ENCODE assay signal across 8 cellular contexts in the genomic region with DNA sequence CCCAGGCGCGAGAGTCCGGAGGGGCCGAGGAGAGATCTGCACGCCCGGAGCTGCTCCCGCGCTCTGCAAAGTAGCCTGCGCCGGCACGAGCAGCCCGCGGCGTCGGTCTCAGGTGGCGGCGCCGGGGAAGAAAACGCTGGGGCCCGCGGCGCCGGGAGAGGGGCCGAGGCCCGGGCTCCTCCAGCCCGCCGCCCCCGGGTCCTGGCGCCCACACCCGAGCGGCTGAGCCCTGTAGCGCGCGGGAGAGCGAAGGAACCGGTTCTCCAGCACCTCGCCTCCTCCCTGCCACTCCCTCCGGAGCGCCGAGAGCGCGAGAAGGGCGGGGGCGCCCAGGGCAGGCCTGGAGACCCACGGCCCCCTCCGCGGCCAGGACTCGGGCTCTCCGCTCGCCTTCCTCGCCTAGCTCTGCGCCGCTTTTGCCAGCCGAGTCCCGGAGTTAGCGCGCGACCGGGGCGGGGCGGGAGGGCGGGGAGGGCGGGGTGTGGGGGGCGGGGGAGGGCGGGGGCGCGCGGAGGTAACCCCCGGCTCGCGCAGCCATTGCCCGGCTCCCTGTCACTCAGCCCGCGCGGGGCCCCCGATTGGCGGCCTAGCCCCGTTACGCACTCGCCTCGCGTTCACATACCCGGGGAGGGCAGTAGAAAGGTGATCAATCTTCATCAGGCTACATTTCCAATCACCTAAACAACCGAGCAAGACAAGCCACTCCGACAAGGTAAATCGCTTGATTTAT. TPM values are rescaled to one million over a fixed set of nuclear protein-coding genes. Genes with fewer than 3 reads are reported as not detected.
DNase-seq lines count a peak whose midpoint lies in the region; ATAC-seq, FAIRE-seq and TF ChIP-seq lines count a peak whose summit lies in the region.

A gene (plus strand): TSS at position 645 of the 730 bp plus-strand sequence. CDS start 2,161 bp downstream, outside the sequence.

- peaks cover 30% of the 10 kb centered on the region for H3K4me1 ChIP-seq in HepG2 (ENCODE audit: insufficient read depth, low read length)

- ATAC-seq in HG02870 (IDR thresholded peaks at IDR 0.05; ENCODE audit: unreplicated experiment) (peak; percentile 86), HepG2 (peak; percentile 87)

- H3K36me3 ChIP-seq in SK-N-MC (ENCODE audit: insufficient read depth, low read length) (peaks cover 15% of the 10 kb centered on the region; the same call in 1 of the 2 replicates), HepG2 (replicated peaks in 1 of 2; ENCODE audit: control insufficient read depth in 1 of 2, insufficient read depth in 2 of 2, low read length in 2 of 2) (peaks cover 15 to 45% of the 10 kb centered on the region in 2 experiments)

- no peaks in the 10 kb centered on the region for H4K20me1 ChIP-seq in HepG2 (ENCODE audit: insufficient read depth, low read length)

- CTCF ChIA-PET in AG04450 (lab: Charles Lee) (no interaction called here), HepG2 (lab: Yijun Ruan, JAX; ENCODE audit: low intra/inter-chr PET ratio, low total read pairs) (no interaction called here)

- H3K4me3 ChIP-seq in AG04450 (ENCODE audit: low read depth, low read length) (peak within 1 kb of the TSS; percentile 54), SK-N-MC (peak within 1 kb of the TSS; percentile 92), cardiac fibroblast (replicated peaks in 1 of 2; ENCODE audit: low read depth in 2 of 2, low read length in 2 of 2) (peak within 1 kb of the TSS; percentile 56 to 58), HepG2 (replicated peaks in 1 of 3; ENCODE audit: insufficient read depth in 1 of 3, low read depth in 2 of 3, low read length in 3 of 3) (peak within 1 kb of the TSS; percentile 80 to 99 (median 98))

- H3K79me2 ChIP-seq in HepG2 (ENCODE audit: insufficient read depth, low read length), result peaks cover 8% of the 10 kb centered on the region

- H3K27ac ChIP-seq in AG04450 (ENCODE audit: low read depth, low read length) (no peak within 1 kb of the TSS), SK-N-MC (no peak within 1 kb of the TSS), HepG2 (ENCODE audit: extremely low read length, insufficient read depth, low read length) (peak within 1 kb of the TSS; percentile 90)

- DNase-seq in AG04450 (ENCODE audit: low read depth, low spot score), result no peak
- peak; percentile 84 for DNase-seq in GM18507 (ENCODE audit: extremely low spot score, insufficient read length, low read depth)
- peak; percentile 79 for DNase-seq in NCI-H128 (lab: John Stamatoyannopoulos, UW; ENCODE audit: unreplicated experiment)
- no peak for DNase-seq in SK-N-MC (ENCODE audit: low read depth, low spot score)
- DNase-seq in cardiac fibroblast (ENCODE audit: low read depth in 2 of 2), result peak; percentile 44 to 49
- peak; percentile 82 for DNase-seq in HepG2 (ENCODE audit: low spot score)
- peak; percentile 79 for DNase-seq in stimulated activated CD8-positive, alpha-beta memory T cell treated with anti-CD3 and anti-CD28 coated beads, Interleukin-4, amount 100 ng/mL, for 48 hours

- H2AFZ ChIP-seq in HepG2 (ENCODE audit: low read length), result peak within 1 kb of the TSS; percentile 94

- intact Hi-C loops in HepG2 (cut with micrococcal nuclease; ENCODE audit: unreplicated experiment), result loop anchor here (2.0 kb wide), 1 partner anchor 250 kb away; no protein-coding TSS in a partner anchor

- TF ChIP-seq RAD21 in HepG2 (CRISPR knock-in tag; IDR thresholded peaks at IDR 0.05), result peak; percentile 77

- 1% methylated on average over 54 of the region's 86 CpGs for WGBS in HepG2 (ENCODE audit: low lambda C conversion rate)

- in situ Hi-C loops in HepG2 (cut with HindIII; ENCODE audit: extremely low pct_ligation_motif_present, low pct_unique_long_range_greater_than_20kb), result loop anchor here (25.0 kb wide), 1 partner anchor 638 kb away; no protein-coding TSS in a partner anchor

- peaks cover 53% of the 10 kb centered on the region for H3K9me3 ChIP-seq in AG04450 (ENCODE audit: control insufficient read depth, insufficient read depth, low read length)
- H3K9me3 ChIP-seq in SK-N-MC (ENCODE audit: low read depth, low read length), result no peaks in the 10 kb centered on the region
- H3K9me3 ChIP-seq in HepG2 (ENCODE audit: low read length), result no peaks in the 10 kb centered on the region

- TF ChIP-seq CTCF in AG04450 (IDR thresholded peaks at IDR 0.05; ENCODE audit: low read depth, low read length), result no peak
- no peak for TF ChIP-seq CTCF in cardiac fibroblast (IDR thresholded peaks at IDR 0.05; ENCODE audit: low read depth, low read length)
- 0 out of 2 replicates have a peak, but pooled peaks have one; percentile 4 for TF ChIP-seq CTCF in HepG2 (CRISPR knock-in tag; IDR thresholded peaks at IDR 0.05)

- H3K9ac ChIP-seq in SK-N-MC (ENCODE audit: insufficient read length), result peak within 1 kb of the TSS; percentile 78
- peak within 1 kb of the TSS; percentile 90 for H3K9ac ChIP-seq in HepG2 (ENCODE audit: insufficient read depth, low read depth, low read length)

- peak within 1 kb of the TSS; percentile 98 for H3K4me2 ChIP-seq in HepG2 (ENCODE audit: low read depth, low read length)

- TF ChIP-seq POLR2A in HepG2 (IDR thresholded peaks at IDR 0.05; ENCODE audit: insufficient read depth in 1 of 2, low read depth in 2 of 2, low read length in 2 of 2), result peak; percentile 75 to 87

- H3K27me3 ChIP-seq in AG04450 (ENCODE audit: control insufficient read depth, insufficient read depth, low read length) (peaks cover 81% of the 10 kb centered on the region), HepG2 (ENCODE audit: control insufficient read depth in 1 of 2, insufficient read depth in 2 of 2, low read length in 2 of 2) (no peaks in the 10 kb centered on the region; a peak in 1 of 5 replicates)

- TSS peak; percentile 88 for BruUV-seq in HepG2 (replicated peaks; lab: Mats Ljungman, UMichigan)

- POLR2A ChIA-PET in AG04450 (lab: Yijun Ruan, JAX), result no interaction called here
- POLR2A ChIA-PET in HepG2 (lab: Yijun Ruan, JAX), result interaction anchor here (0.6 to 1.2 kb wide), 3 partner anchors 9 to 143 kb away, joined by 3 to 5 read pairs (median 4); no protein-coding TSS in a partner anchor

- FAIRE-seq in GM18507 (lab: Jason Lieb, UNC), result peak; percentile 50
- peak; percentile 70 for FAIRE-seq in HepG2 (lab: Jason Lieb, UNC)

- no peak for TF ChIP-seq EP300 in HepG2 (IDR thresholded peaks at IDR 0.05; ENCODE audit: low read depth in 2 of 2, low read length in 2 of 2)
- TF ChIP-seq EP300 in HepG2 (CRISPR knock-in tag; IDR thresholded peaks at IDR 0.05; ENCODE audit: borderline replicate concordance), result no peak

TF ChIP-seq in HepG2, 621 proteins besides CTCF, POLR2A, EP300 and RAD21 (continues in another document):
- TF ChIP-seq ZNF775 (CRISPR knock-in tag; IDR thresholded peaks at IDR 0.05; ENCODE audit: borderline replicate concordance) (no peak), ZNF317 (CRISPR knock-in tag; IDR thresholded peaks at IDR 0.05) (no peak), CBX1 (IDR thresholded peaks at IDR 0.05; ENCODE audit: low read depth) (no peak)

RNA-seq across cellular contexts. Expression of the gene that starts here (rescaled TPM):
- polyA plus RNA-seq in AG04450 (2011; rRNA removed), result not detected in 2 replicates
- not detected in 2 replicates for polyA minus RNA-seq in AG04450 (2011; rRNA and poly(A)+ RNA removed)
- 3.0 and 5.0 TPM in 2 replicates for total RNA-seq in HepG2 (2016; rRNA removed; fragmentation: Illumina TruSeq; extraction: Trizol)
- total RNA-seq in HepG2 (2016; cell fraction: cytosol; rRNA removed; fragmentation: Illumina TruSeq; extraction: Trizol; ENCODE audit: low read depth), result 3.1 and 4.3 TPM in 2 replicates
- total RNA-seq in HepG2 (2016; cell fraction: insoluble cytoplasmic fraction; rRNA removed; fragmentation: Illumina TruSeq; extraction: Trizol), result 2.5 and 4.2 TPM in 2 replicates
- total RNA-seq in HepG2 (2016; cell fraction: membrane; rRNA removed; fragmentation: Illumina TruSeq; extraction: Trizol), result 4.1 and 4.3 TPM in 2 replicates
- total RNA-seq in HepG2 (2016; cell fraction: nucleus; rRNA removed; fragmentation: Illumina TruSeq; extraction: Trizol), result 9.0 and 9.1 TPM in 2 replicates
- polyA plus RNA-seq in HepG2 (2011; rRNA removed), result 1.0 and 1.6 TPM in 2 replicates
- 0.47 and 0.66 TPM in 2 replicates for polyA plus RNA-seq in HepG2 (2011; cell fraction: cytosol; rRNA removed)
- polyA plus RNA-seq in HepG2 (2011; cell fraction: nucleus; rRNA removed), result 12.1 and 16.1 TPM in 2 replicates
- 7.7 and 7.9 TPM in 2 replicates for polyA plus RNA-seq in HepG2 (2012)
- polyA plus RNA-seq in HepG2 (2016; cell fraction: cytosol; fragmentation: Illumina TruSeq; extraction: Trizol; ENCODE audit: low read depth), result 1.1 and 1.2 TPM in 2 replicates
- polyA plus RNA-seq in HepG2 (2016; cell fraction: insoluble cytoplasmic fraction; fragmentation: Illumina TruSeq; extraction: Trizol; ENCODE audit: low read depth), result 6.4 and 9.1 TPM in 2 replicates
- 3.3 and 4.0 TPM in 2 replicates for polyA plus RNA-seq in HepG2 (2016; cell fraction: membrane; fragmentation: Illumina TruSeq; extraction: Trizol; ENCODE audit: low read depth)
- 24.6 and 24.9 TPM in 2 replicates for polyA plus RNA-seq in HepG2 (2016; cell fraction: nucleus; fragmentation: Illumina TruSeq; extraction: Trizol; ENCODE audit: insufficient read depth, low read depth)
- 0.82 and 6.6 TPM in 2 replicates for polyA minus RNA-seq in HepG2 (2011; rRNA and poly(A)+ RNA removed; ENCODE audit: low replicate concordance)
- 2.1 and 2.2 TPM in 2 replicates for polyA minus RNA-seq in HepG2 (2011; cell fraction: cytosol; rRNA and poly(A)+ RNA removed)
- polyA minus RNA-seq in HepG2 (2011; cell fraction: nucleus; rRNA and poly(A)+ RNA removed), result 16.4 and 25.8 TPM in 2 replicates

Comparison
In these comparisons a context has a peak if more than half of its experiments do, and no peak if none do; other contexts are left out.
1. DNase-seq: peak in GM18507 (single experiment), NCI-H128 (single experiment), cardiac fibroblast (2 of 2), HepG2 (single experiment) and stimulated activated CD8-positive, alpha-beta memory T cell treated with anti-CD3 and anti-CD28 coated beads, Interleukin-4, amount 100 ng/mL, for 48 hours (single experiment); none in AG04450 (single experiment) and SK-N-MC (single experiment).
2. Peak in every context shown above with its lines, with median percentiles within 50 percentile points of each other: H3K4me3 ChIP-seq.